Comparison of ENCODE assay signal across 1 cellular context in the genomic region with DNA sequence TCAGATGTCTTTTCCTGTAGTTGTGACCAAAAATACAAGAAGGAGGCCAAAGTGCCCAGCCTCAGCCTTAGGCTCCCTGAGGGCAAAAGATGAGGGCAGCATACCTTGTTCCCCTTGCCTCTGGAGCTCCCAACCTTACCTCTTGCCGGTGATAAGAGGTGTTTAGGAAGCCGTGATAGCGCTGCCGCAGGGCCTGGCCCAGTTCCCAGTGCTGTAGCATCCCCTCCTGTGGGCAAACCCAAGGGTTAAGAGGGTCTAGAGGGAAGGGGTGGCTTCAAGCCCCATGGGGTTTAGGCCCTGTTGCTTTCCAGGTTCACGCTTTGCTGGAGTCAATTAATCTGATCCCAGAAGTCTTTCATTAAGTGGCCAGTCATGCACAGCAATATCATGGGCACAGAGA.
TF ChIP-seq lines count a peak whose summit lies in the region.

No MANE protein-coding gene starts in this region.

TF ChIP-seq in GM23338, 12 proteins besides CTCF, POLR2A, EP300 and RAD21 (continued from another document):
- TF ChIP-seq, protein P1, sequence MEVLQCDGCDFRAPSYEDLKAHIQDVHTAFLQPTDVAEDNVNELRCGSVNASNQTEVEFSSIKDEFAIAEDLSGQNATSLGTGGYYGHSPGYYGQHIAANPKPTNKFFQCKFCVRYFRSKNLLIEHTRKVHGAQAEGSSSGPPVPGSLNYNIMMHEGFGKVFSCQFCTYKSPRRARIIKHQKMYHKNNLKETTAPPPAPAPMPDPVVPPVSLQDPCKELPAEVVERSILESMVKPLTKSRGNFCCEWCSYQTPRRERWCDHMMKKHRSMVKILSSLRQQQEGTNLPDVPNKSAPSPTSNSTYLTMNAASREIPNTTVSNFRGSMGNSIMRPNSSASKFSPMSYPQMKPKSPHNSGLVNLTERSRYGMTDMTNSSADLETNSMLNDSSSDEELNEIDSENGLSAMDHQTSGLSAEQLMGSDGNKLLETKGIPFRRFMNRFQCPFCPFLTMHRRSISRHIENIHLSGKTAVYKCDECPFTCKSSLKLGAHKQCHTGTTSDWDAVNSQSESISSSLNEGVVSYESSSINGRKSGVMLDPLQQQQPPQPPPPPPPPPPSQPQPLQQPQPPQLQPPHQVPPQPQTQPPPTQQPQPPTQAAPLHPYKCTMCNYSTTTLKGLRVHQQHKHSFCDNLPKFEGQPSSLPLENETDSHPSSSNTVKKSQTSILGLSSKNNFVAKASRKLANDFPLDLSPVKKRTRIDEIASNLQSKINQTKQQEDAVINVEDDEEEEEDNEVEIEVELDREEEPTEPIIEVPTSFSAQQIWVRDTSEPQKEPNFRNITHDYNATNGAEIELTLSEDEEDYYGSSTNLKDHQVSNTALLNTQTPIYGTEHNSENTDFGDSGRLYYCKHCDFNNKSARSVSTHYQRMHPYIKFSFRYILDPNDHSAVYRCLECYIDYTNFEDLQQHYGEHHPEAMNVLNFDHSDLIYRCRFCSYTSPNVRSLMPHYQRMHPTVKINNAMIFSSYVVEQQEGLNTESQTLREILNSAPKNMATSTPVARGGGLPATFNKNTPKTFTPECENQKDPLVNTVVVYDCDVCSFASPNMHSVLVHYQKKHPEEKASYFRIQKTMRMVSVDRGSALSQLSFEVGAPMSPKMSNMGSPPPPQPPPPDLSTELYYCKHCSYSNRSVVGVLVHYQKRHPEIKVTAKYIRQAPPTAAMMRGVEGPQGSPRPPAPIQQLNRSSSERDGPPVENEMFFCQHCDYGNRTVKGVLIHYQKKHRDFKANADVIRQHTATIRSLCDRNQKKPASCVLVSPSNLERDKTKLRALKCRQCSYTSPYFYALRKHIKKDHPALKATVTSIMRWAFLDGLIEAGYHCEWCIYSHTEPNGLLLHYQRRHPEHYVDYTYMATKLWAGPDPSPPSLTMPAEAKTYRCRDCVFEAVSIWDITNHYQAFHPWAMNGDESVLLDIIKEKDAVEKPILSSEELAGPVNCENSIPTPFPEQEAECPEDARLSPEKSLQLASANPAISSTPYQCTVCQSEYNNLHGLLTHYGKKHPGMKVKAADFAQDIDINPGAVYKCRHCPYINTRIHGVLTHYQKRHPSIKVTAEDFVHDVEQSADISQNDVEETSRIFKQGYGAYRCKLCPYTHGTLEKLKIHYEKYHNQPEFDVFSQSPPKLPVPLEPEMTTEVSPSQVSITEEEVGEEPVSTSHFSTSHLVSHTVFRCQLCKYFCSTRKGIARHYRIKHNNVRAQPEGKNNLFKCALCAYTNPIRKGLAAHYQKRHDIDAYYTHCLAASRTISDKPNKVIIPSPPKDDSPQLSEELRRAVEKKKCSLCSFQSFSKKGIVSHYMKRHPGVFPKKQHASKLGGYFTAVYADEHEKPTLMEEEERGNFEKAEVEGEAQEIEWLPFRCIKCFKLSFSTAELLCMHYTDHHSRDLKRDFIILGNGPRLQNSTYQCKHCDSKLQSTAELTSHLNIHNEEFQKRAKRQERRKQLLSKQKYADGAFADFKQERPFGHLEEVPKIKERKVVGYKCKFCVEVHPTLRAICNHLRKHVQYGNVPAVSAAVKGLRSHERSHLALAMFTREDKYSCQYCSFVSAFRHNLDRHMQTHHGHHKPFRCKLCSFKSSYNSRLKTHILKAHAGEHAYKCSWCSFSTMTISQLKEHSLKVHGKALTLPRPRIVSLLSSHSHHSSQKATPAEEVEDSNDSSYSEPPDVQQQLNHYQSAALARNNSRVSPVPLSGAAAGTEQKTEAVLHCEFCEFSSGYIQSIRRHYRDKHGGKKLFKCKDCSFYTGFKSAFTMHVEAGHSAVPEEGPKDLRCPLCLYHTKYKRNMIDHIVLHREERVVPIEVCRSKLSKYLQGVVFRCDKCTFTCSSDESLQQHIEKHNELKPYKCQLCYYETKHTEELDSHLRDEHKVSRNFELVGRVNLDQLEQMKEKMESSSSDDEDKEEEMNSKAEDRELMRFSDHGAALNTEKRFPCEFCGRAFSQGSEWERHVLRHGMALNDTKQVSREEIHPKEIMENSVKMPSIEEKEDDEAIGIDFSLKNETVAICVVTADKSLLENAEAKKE (CRISPR knock-in tag; IDR thresholded peaks at IDR 0.05) = no peak
- TF ChIP-seq, protein P2, sequence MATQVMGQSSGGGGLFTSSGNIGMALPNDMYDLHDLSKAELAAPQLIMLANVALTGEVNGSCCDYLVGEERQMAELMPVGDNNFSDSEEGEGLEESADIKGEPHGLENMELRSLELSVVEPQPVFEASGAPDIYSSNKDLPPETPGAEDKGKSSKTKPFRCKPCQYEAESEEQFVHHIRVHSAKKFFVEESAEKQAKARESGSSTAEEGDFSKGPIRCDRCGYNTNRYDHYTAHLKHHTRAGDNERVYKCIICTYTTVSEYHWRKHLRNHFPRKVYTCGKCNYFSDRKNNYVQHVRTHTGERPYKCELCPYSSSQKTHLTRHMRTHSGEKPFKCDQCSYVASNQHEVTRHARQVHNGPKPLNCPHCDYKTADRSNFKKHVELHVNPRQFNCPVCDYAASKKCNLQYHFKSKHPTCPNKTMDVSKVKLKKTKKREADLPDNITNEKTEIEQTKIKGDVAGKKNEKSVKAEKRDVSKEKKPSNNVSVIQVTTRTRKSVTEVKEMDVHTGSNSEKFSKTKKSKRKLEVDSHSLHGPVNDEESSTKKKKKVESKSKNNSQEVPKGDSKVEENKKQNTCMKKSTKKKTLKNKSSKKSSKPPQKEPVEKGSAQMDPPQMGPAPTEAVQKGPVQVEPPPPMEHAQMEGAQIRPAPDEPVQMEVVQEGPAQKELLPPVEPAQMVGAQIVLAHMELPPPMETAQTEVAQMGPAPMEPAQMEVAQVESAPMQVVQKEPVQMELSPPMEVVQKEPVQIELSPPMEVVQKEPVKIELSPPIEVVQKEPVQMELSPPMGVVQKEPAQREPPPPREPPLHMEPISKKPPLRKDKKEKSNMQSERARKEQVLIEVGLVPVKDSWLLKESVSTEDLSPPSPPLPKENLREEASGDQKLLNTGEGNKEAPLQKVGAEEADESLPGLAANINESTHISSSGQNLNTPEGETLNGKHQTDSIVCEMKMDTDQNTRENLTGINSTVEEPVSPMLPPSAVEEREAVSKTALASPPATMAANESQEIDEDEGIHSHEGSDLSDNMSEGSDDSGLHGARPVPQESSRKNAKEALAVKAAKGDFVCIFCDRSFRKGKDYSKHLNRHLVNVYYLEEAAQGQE (IDR thresholded peaks at IDR 0.05; ENCODE audit: unreplicated experiment) = no peak
- TF ChIP-seq JUNB (IDR thresholded peaks at IDR 0.05; ENCODE audit: unreplicated experiment) (no peak), POLR2AphosphoS5 (IDR thresholded peaks at IDR 0.05; ENCODE audit: low read depth) (no peak)
